Comparison of ENCODE assay signal across 9 cellular contexts in the genomic region with DNA sequence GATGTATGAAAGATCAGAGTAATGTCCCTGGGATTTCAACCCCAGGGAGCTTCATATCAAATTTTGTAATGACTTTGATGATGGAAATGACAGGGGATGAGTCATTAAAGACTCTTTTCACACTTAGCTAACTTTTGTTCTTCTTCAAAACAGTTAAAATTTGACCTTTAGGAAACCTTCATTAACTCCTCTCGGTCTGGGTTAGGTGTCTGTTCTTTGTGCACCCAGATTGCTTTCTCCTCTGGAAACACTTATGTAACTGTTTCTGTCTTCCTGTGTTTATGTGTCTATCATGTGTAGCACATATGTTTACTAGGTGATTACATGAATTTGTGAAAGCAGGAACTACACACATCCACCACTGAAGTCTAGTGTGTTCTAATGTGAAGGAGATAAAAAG. TPM values are rescaled to one million over a fixed set of nuclear protein-coding genes. Genes with fewer than 3 reads are reported as not detected.
DNase-seq lines count a peak whose midpoint lies in the region; ATAC-seq, FAIRE-seq and TF ChIP-seq lines count a peak whose summit lies in the region.
"Had no signal": no experiment of that assay in that cellular context is flagged by ENCODE, and none has a peak within 500 bp of the region (broad histone marks: within the 10 kb centered on the region; RNA-seq: fewer than 3 reads in every experiment).

No MANE protein-coding gene starts in this region.

- no TSS peak for BruUV-seq in GM12878 (replicated peaks; lab: Mats Ljungman, UMichigan)

- H3K9ac ChIP-seq in HUES48 (ENCODE audit: low read depth, low read length) = no peak overlapping the region
- peak overlapping the region; percentile 85; the same call in 1 of the 2 replicates for H3K9ac ChIP-seq in GM12878 (ENCODE audit: control insufficient read depth, insufficient read depth, low read length)

- intact Hi-C loops in CD4-positive, alpha-beta T cell (cut with DNase I, micrococcal nuclease) = loop anchor here in 1 of 2 experiments (5.0 kb wide), 1 partner anchor 879 kb away; no protein-coding TSS in a partner anchor
- intact Hi-C loops in GM12878 (cut with micrococcal nuclease; ENCODE audit: unreplicated experiment) = loop anchor here (10.0 kb wide), 1 partner anchor 451 kb away; no protein-coding TSS in a partner anchor

- peaks cover 4% of the 10 kb centered on the region; the same call in 1 of the 2 replicates for H4K20me1 ChIP-seq in GM12878 (ENCODE audit: control insufficient read depth, insufficient read depth)

- no peak for TF ChIP-seq RAD21 in GM12878 (IDR thresholded peaks at IDR 0.05; ENCODE audit: insufficient read depth, low read depth, low read length)

- TF ChIP-seq POLR2A in GM12878 (IDR thresholded peaks at IDR 0.05; ENCODE audit: low read depth, low read length) (no peak), H54 (IDR thresholded peaks at IDR 0.05; ENCODE audit: low read depth, low read length) (no peak)

- peak overlapping the region; percentile 97 for H3K4me3 Mint-ChIP-seq in CD4-positive, alpha-beta T cell

- POLR2A ChIA-PET in CD4-positive, alpha-beta T cell (lab: Charles Lee) = no interaction called here
- POLR2A ChIA-PET in GM12878 (lab: Charles Lee) = interaction anchor here (1.4 kb wide), 1 partner anchor 9 kb away, joined by 6 read pairs; no protein-coding TSS in a partner anchor

- peaks cover 23% of the 10 kb centered on the region for H3K36me3 Mint-ChIP-seq in CD4-positive, alpha-beta T cell (ENCODE audit: low read depth)

- H3K27me3 ChIP-seq in CD4-positive, alpha-beta T cell (ENCODE audit: control insufficient read depth, insufficient read depth, low read length) = no peaks in the 10 kb centered on the region
- H3K27me3 ChIP-seq in HUES48 (ENCODE audit: control insufficient read depth, insufficient read depth, low read length) (no peaks in the 10 kb centered on the region), GM12878 (replicated peaks in 1 of 2; ENCODE audit: control insufficient read depth in 2 of 2, insufficient read depth in 2 of 2, low read length in 1 of 2) (no peaks in the 10 kb centered on the region), muscle layer of duodenum (ENCODE audit: low read depth, low read length) (no peaks in the 10 kb centered on the region)
- H3K27me3 ChIP-seq: thyroid gland had no signal

- peaks cover 49% of the 10 kb centered on the region for H3K4me1 Mint-ChIP-seq in CD4-positive, alpha-beta T cell (ENCODE audit: low read depth)

- no peaks in the 10 kb centered on the region for H3K9me3 Mint-ChIP-seq in CD4-positive, alpha-beta T cell

- peaks cover 44% of the 10 kb centered on the region for H3K79me2 ChIP-seq in GM12878 (ENCODE audit: control insufficient read depth, insufficient read depth, low read length)

- SMC1A ChIA-PET in GM12878 (lab: Charles Lee; ENCODE audit: uncharacterized antibody, unreplicated experiment) = interaction anchor here (0.8 to 3.9 kb wide), 8 partner anchors 9 to 134 kb away, joined by 3 to 23 read pairs (median 3); no protein-coding TSS in a partner anchor

- H3K9me3 ChIP-seq in CD4-positive, alpha-beta T cell (ENCODE audit: control insufficient read depth, low read length) = no peaks in the 10 kb centered on the region
- H3K9me3 ChIP-seq in HUES48 (ENCODE audit: control insufficient read depth, insufficient read depth, low read length) (no peaks in the 10 kb centered on the region), GM12878 (replicated peaks; ENCODE audit: control insufficient read depth, insufficient read depth, low read length) (no peaks in the 10 kb centered on the region; the same call in 2 of the 3 replicates), muscle layer of duodenum (ENCODE audit: control insufficient read depth in 1 of 2, low read length in 2 of 2) (no peaks in the 10 kb centered on the region)
- H3K9me3 ChIP-seq: thyroid gland had no signal

- H3K4me1 ChIP-seq in HUES48 (ENCODE audit: control insufficient read depth, insufficient read depth, low read length) (peaks cover 8% of the 10 kb centered on the region), GM12878 (ENCODE audit: control insufficient read depth, insufficient read depth, low read length) (no peaks in the 10 kb centered on the region; the same call in 1 of the 2 replicates), muscle layer of duodenum (ENCODE audit: control insufficient read depth in 1 of 2, insufficient read depth in 2 of 2, low read length in 2 of 2) (peaks cover 7 to 12% of the 10 kb centered on the region in 2 donors)

- no peak for ATAC-seq in CD4-positive, alpha-beta T cell (ENCODE audit: poor library complexity)
- ATAC-seq in GM12878 = peak; percentile 25
- ATAC-seq in HG03108 (IDR thresholded peaks at IDR 0.05; ENCODE audit: unreplicated experiment) = no peak

- H3K4me3 ChIP-seq in HUES48 (ENCODE audit: low read depth, low read length) = peak overlapping the region; percentile 86
- peak overlapping the region; percentile 88 for H3K4me3 ChIP-seq in GM12878
- peak overlapping the region; percentile 82 to 98 for H3K4me3 ChIP-seq in muscle layer of duodenum (ENCODE audit: low read depth in 1 of 2, low read length in 2 of 2)
- H3K4me3 ChIP-seq: thyroid gland had no signal

- RAD21 ChIA-PET in GM12878 (lab: Charles Lee; ENCODE audit: unreplicated experiment) = interaction anchor here (0.9 to 1.6 kb wide), 2 partner anchors 112 to 139 kb away, joined by 3 to 4 read pairs; no protein-coding TSS in a partner anchor

- CTCF ChIA-PET in CD4-positive, alpha-beta T cell (lab: Charles Lee) = no interaction called here
- CTCF ChIA-PET in GM12878 (lab: Yijun Ruan, JAX) = interaction anchor here (0.6 to 2.2 kb wide), 2 partner anchors 67 to 139 kb away, joined by 4 to 13 read pairs; no protein-coding TSS in a partner anchor

- H3K27me3 Mint-ChIP-seq in CD4-positive, alpha-beta T cell = peaks cover 16% of the 10 kb centered on the region

- TF ChIP-seq CTCF in CD4-positive, alpha-beta T cell (IDR thresholded peaks at IDR 0.05) = no peak
- no peak for TF ChIP-seq CTCF in GM12878 (IDR thresholded peaks at IDR 0.05 in 2 of 3, conservative IDR thresholded peaks at IDR 0.05 in 1 of 3; ENCODE audit: control insufficient read depth in 2 of 3, extremely low read depth in 1 of 3, insufficient read depth in 1 of 3, low read depth in 3 of 3, low read length in 3 of 3)

- WGBS in GM12878 (ENCODE audit: insufficient coverage, insufficient replicate concordance, low lambda C conversion rate, missing lambda C conversion rate) = 0% methylated on average over 1 of the region's 1 CpG

- in situ Hi-C loops in GM12878 (cut with MboI) = no loop called here

- no peak for DNase-seq in CD4-positive, alpha-beta T cell
- DNase-seq in GM12878 (ENCODE audit: low read depth, low spot score) = no peak
- no peak for DNase-seq in H54 (ENCODE audit: insufficient read length, low spot score)
- no peak for DNase-seq in NCI-H446 (lab: John Stamatoyannopoulos, UW)
- no peak for DNase-seq in A172 (ENCODE audit: low spot score)
- DNase-seq: thyroid gland had no signal

- FAIRE-seq in GM12878 (lab: Jason Lieb, UNC) (no peak), H54 (lab: Jason Lieb, UNC) (no peak)

- H3K27ac ChIP-seq in CD4-positive, alpha-beta T cell (ENCODE audit: low read depth, low read length) = no peak overlapping the region
- no peak overlapping the region for H3K27ac ChIP-seq in HUES48 (ENCODE audit: low read depth, low read length)
- H3K27ac ChIP-seq in GM12878 (ENCODE audit: control insufficient read depth, insufficient read depth) = 0 out of 2 replicates have a peak overlapping the region, but pooled peaks have one; percentile 92
- no peak overlapping the region for H3K27ac ChIP-seq in muscle layer of duodenum (ENCODE audit: low read length)
- H3K27ac ChIP-seq: thyroid gland had no signal

- peak overlapping the region; percentile 89 for H3K4me2 ChIP-seq in GM12878 (ENCODE audit: control insufficient read depth, insufficient read depth)

- peak overlapping the region; percentile 91 for H3K27ac Mint-ChIP-seq in CD4-positive, alpha-beta T cell

- H3K36me3 ChIP-seq in HUES48 (ENCODE audit: control insufficient read depth, insufficient read depth, low read length) = no peaks in the 10 kb centered on the region
- H3K36me3 ChIP-seq in GM12878 (ENCODE audit: control insufficient read depth in 2 of 2, insufficient read depth in 2 of 2, low read length in 1 of 2) = peaks cover 0 to 3% of the 10 kb centered on the region in 2 experiments; a peak in 1 of 4 replicates
- H3K36me3 ChIP-seq in muscle layer of duodenum (ENCODE audit: control insufficient read depth in 1 of 2, insufficient read depth in 2 of 2, low read length in 2 of 2) = no peaks in the 10 kb centered on the region
- H3K36me3 ChIP-seq: thyroid gland had no signal

- no peak for TF ChIP-seq EP300 in GM12878 (IDR thresholded peaks at IDR 0.05; ENCODE audit: borderline replicate concordance in 1 of 2, control insufficient read depth in 1 of 2, low read depth in 2 of 2, low read length in 2 of 2)

- H2AFZ ChIP-seq in GM12878 (ENCODE audit: control insufficient read depth, low read depth, low read length) = no peak overlapping the region

TF ChIP-seq in GM12878, 131 proteins besides CTCF, POLR2A, EP300 and RAD21 (continues in another document):
- TF ChIP-seq ATF7 (IDR thresholded peaks at IDR 0.05; ENCODE audit: low read depth) (0 out of 2 replicates have a peak, but pooled peaks have one; percentile 41), IKZF2 (IDR thresholded peaks at IDR 0.05) (0 out of 4 replicates have a peak, but pooled peaks of 1 of the 2 experiments have one; percentile 13)

RNA-seq across cellular contexts. Expression of gene SRFBP1, which starts 1.6 kb away (rescaled TPM):
- total RNA-seq in CD4-positive, alpha-beta T cell = 1 to 10 TPM; 4.0 to 4.6 TPM
- 27.7 and 32.0 TPM in 2 replicates for total RNA-seq in GM12878 (2013; cell fraction: nucleolus; rRNA removed)
- total RNA-seq in GM12878 (2014; rRNA removed) = 13.0 and 15.1 TPM in 2 replicates
- 25.3 and 26.0 TPM in 2 replicates for total RNA-seq in GM12878 (2014; rRNA removed; fragmentation: Illumina TruSeq; extraction: Trizol)
- 12.1 and 13.0 TPM in 2 replicates for total RNA-seq in GM12878 (2021)
- 3.5 TPM for polyA plus RNA-seq in GM12878 (2011; ENCODE audit: low read depth)
- polyA plus RNA-seq in GM12878 (2011; rRNA removed) = 8.5 and 14.8 TPM in 2 replicates
- polyA plus RNA-seq in GM12878 (2011; cell fraction: cytosol; rRNA removed) = 3.5 and 4.3 TPM in 2 replicates
- 2.9 and 4.1 TPM in 2 replicates for polyA plus RNA-seq in GM12878 (2011; cell fraction: nucleus; rRNA removed)
- 4.9 and 5.2 TPM in 2 replicates for polyA plus RNA-seq in GM12878 (2012)
- 14.3 and 18.6 TPM in 2 replicates for polyA plus RNA-seq in GM12878 (2014; fragmentation: Illumina TruSeq; extraction: Trizol)
- 10 to 100 TPM; 11.4 to 19.2 TPM for polyA plus RNA-seq in GM12878 (2014; fragmentation: Nextera tagmentation; extraction: Ambion mirVana)
- 6.3 and 8.9 TPM in 2 replicates for polyA plus RNA-seq in GM12878 (2014; rRNA removed)
- 10 to 100 TPM; 16.0 to 18.2 TPM for polyA plus RNA-seq in GM12878 (2016; fragmentation: Nextera tagmentation; extraction: Ambion mirVana)
- polyA minus RNA-seq in GM12878 (2011; rRNA and poly(A)+ RNA removed) = 3.4 and 4.2 TPM in 2 replicates
- polyA minus RNA-seq in GM12878 (2011; cell fraction: cytosol; rRNA and poly(A)+ RNA removed) = 4.4 and 6.5 TPM in 2 replicates
- 4.6 and 7.0 TPM in 2 replicates for polyA minus RNA-seq in GM12878 (2011; cell fraction: nucleus; rRNA and poly(A)+ RNA removed)
- total RNA-seq in A172 (2014; rRNA removed; shearing (Covaris generic)) = 24.0 and 28.9 TPM in 2 replicates
